1 cellular context compared by ENCODE assay signal in genomic region chr11:76152741-76153608, GRCh38.
TF ChIP-seq lines count a peak whose summit lies in the region.

No MANE protein-coding gene starts in this region.

TF ChIP-seq in HepG2, 621 proteins besides CTCF, POLR2A, EP300 and RAD21 (continued from another document and continues in another):
- TF ChIP-seq STAT6 (CRISPR knock-in tag; IDR thresholded peaks at IDR 0.05; ENCODE audit: borderline replicate concordance), result no peak
- no peak for TF ChIP-seq ZNF253 (CRISPR knock-in tag; IDR thresholded peaks at IDR 0.05; ENCODE audit: borderline replicate concordance)
- TF ChIP-seq DBP (CRISPR knock-in tag; IDR thresholded peaks at IDR 0.05; ENCODE audit: not compliant biosample characterization), result no peak
- TF ChIP-seq KDM6A (CRISPR knock-in tag; IDR thresholded peaks at IDR 0.05; ENCODE audit: low read depth), result no peak
- TF ChIP-seq MTF1 (CRISPR knock-in tag; IDR thresholded peaks at IDR 0.05), result no peak
- no peak for TF ChIP-seq JDP2 (CRISPR knock-in tag; IDR thresholded peaks at IDR 0.05; ENCODE audit: borderline replicate concordance)
- no peak for TF ChIP-seq ZBTB49 (CRISPR knock-in tag; IDR thresholded peaks at IDR 0.05; ENCODE audit: borderline replicate concordance)
- 0 out of 2 replicates have a peak, but pooled peaks have one; percentile 31 for TF ChIP-seq ZNF451 (CRISPR knock-in tag; IDR thresholded peaks at IDR 0.05)
- peak; percentile 34; the same call in 1 of the 2 replicates for TF ChIP-seq ZZZ3 (CRISPR knock-in tag; IDR thresholded peaks at IDR 0.05; ENCODE audit: borderline replicate concordance)
- TF ChIP-seq FUBP1 (CRISPR knock-in tag; IDR thresholded peaks at IDR 0.05; ENCODE audit: borderline replicate concordance), result no peak
- no peak for TF ChIP-seq MTA3 (CRISPR knock-in tag; IDR thresholded peaks at IDR 0.05)
- no peak for TF ChIP-seq ZFP36L2 (CRISPR knock-in tag; IDR thresholded peaks at IDR 0.05)
- no peak for TF ChIP-seq ZNF75D (CRISPR knock-in tag; IDR thresholded peaks at IDR 0.05; ENCODE audit: borderline replicate concordance)
- TF ChIP-seq JUNB (CRISPR knock-in tag; IDR thresholded peaks at IDR 0.05; ENCODE audit: borderline replicate concordance), result no peak
- TF ChIP-seq AGO1 (IDR thresholded peaks at IDR 0.05; ENCODE audit: low read depth, low read length, poor library complexity, severe bottlenecking), result no peak
- TF ChIP-seq U2AF1 (optimal IDR thresholded peaks at IDR 0.05; ENCODE audit: low read depth, low read length), result no peak
- TF ChIP-seq RFXAP (CRISPR knock-in tag; IDR thresholded peaks at IDR 0.05; ENCODE audit: borderline replicate concordance), result peak; percentile 23; the same call in 1 of the 2 replicates
- TF ChIP-seq ETV5 (CRISPR knock-in tag; IDR thresholded peaks at IDR 0.05; ENCODE audit: borderline replicate concordance), result peak; percentile 28; the same call in 1 of the 2 replicates
- TF ChIP-seq NONO (IDR thresholded peaks at IDR 0.05), result no peak
- peak; percentile 68 for TF ChIP-seq NONO (CRISPR knock-in tag; conservative IDR thresholded peaks at IDR 0.05)
- 0 out of 2 replicates have a peak, but pooled peaks have one; percentile 69 for TF ChIP-seq ZSCAN29 (CRISPR knock-in tag; conservative IDR thresholded peaks at IDR 0.05)
- TF ChIP-seq TMF1 (CRISPR knock-in tag; IDR thresholded peaks at IDR 0.05; ENCODE audit: low read depth), result no peak
- TF ChIP-seq TOPORS (CRISPR knock-in tag; IDR thresholded peaks at IDR 0.05), result no peak
- TF ChIP-seq ZNF672 (CRISPR knock-in tag; IDR thresholded peaks at IDR 0.05), result no peak
- 0 out of 2 replicates have a peak, but pooled peaks have one; percentile 12 for TF ChIP-seq TCF7 (IDR thresholded peaks at IDR 0.05; ENCODE audit: low read depth)
- peak; percentile 43 for TF ChIP-seq ZNF687 (CRISPR knock-in tag; IDR thresholded peaks at IDR 0.05)
- no peak for TF ChIP-seq ZNF678 (CRISPR knock-in tag; IDR thresholded peaks at IDR 0.05)
- no peak for TF ChIP-seq ZNF205 (CRISPR knock-in tag; IDR thresholded peaks at IDR 0.05)
- TF ChIP-seq NPAS2 (CRISPR knock-in tag; IDR thresholded peaks at IDR 0.05; ENCODE audit: borderline replicate concordance), result no peak
- TF ChIP-seq MIER2 (CRISPR knock-in tag; IDR thresholded peaks at IDR 0.05), result no peak
- TF ChIP-seq ZNF761 (CRISPR knock-in tag; conservative IDR thresholded peaks at IDR 0.05), result peak; percentile 72; the same call in 1 of the 2 replicates
- TF ChIP-seq HNF1A (IDR thresholded peaks at IDR 0.05; ENCODE audit: low read depth), result peak; percentile 22; the same call in 1 of the 2 replicates
- TF ChIP-seq HNF1A (CRISPR knock-in tag; IDR thresholded peaks at IDR 0.05; ENCODE audit: borderline replicate concordance), result 0 out of 2 replicates have a peak, but pooled peaks have one; percentile 45
- no peak for TF ChIP-seq NFIB (CRISPR knock-in tag; IDR thresholded peaks at IDR 0.05; ENCODE audit: borderline replicate concordance)
- 0 out of 2 replicates have a peak, but pooled peaks have one; percentile 39 for TF ChIP-seq ZNF263 (CRISPR knock-in tag; IDR thresholded peaks at IDR 0.05)
- TF ChIP-seq CCAR2 (optimal IDR thresholded peaks at IDR 0.05; ENCODE audit: low read depth, low read length), result no peak
- TF ChIP-seq YEATS4 (CRISPR knock-in tag; IDR thresholded peaks at IDR 0.05; ENCODE audit: borderline replicate concordance), result no peak
- 0 out of 2 replicates have a peak, but pooled peaks have one; percentile 15 for TF ChIP-seq SAP130 (CRISPR knock-in tag; IDR thresholded peaks at IDR 0.05; ENCODE audit: low read depth)
- TF ChIP-seq PBX3 (CRISPR knock-in tag; IDR thresholded peaks at IDR 0.05; ENCODE audit: borderline replicate concordance), result no peak
- no peak for TF ChIP-seq ZNF101 (CRISPR knock-in tag; IDR thresholded peaks at IDR 0.05; ENCODE audit: borderline replicate concordance, low read depth)
- 0 out of 2 replicates have a peak, but pooled peaks have one; percentile 3 for TF ChIP-seq MYPOP (CRISPR knock-in tag; IDR thresholded peaks at IDR 0.05)
- TF ChIP-seq ZNF30 (CRISPR knock-in tag; IDR thresholded peaks at IDR 0.05), result no peak
- TF ChIP-seq RFXANK (CRISPR knock-in tag; IDR thresholded peaks at IDR 0.05), result no peak
- no peak for TF ChIP-seq RFX5 (IDR thresholded peaks at IDR 0.05; ENCODE audit: low read depth, low read length)
- TF ChIP-seq ZNF564 (CRISPR knock-in tag; IDR thresholded peaks at IDR 0.05), result 0 out of 2 replicates have a peak, but pooled peaks have one; percentile 2
- no peak for TF ChIP-seq ZNF576 (CRISPR knock-in tag; IDR thresholded peaks at IDR 0.05)
- TF ChIP-seq HNRNPH1 (optimal IDR thresholded peaks at IDR 0.05; ENCODE audit: low read depth, low read length), result no peak
- TF ChIP-seq GTF3A (CRISPR knock-in tag; conservative IDR thresholded peaks at IDR 0.05), result no peak
